Comparison of ENCODE assay signal across 17 cellular contexts in the genomic region with DNA sequence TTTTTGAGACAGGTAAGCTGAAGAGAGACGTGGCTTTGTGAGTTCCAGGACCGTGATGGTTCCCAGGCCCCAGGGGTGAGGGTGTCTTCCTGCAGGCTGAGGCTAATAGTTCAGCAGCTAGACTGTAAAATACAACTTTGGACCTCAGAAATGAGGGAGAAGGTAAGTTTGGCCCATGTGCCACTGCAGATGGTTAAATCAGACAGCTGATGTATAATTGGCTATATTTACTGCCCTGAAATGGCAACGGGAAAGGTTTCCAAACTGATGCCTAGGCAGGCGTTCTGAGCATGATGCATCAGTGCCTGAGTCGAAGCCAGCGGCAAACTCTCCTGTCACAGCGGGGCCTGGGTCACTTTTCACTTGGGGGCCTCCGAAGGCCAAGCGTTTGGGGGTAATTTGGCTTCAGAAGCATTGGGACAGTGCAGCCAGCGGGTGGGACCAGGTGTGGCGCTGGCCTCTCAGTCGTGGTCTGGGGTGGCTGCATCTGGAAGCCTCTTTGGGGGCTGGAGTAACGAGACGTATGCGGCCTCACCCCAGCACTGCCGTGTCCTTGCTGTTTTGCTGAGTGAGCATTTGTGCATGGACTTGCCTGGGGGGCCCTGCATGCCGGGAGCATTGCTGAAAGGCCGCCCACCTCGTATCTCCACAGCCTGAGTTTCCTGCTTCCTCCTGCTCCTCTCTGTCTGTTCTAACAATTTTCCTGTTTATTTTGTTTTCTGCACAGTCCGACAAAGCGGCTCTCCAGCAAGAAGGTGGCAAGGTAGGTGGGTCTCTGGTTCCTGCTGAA.
"Had no signal": no experiment of that assay in that cellular context is flagged by ENCODE, and none has a peak within 500 bp of the region (broad histone marks: within the 10 kb centered on the region; RNA-seq: fewer than 3 reads in every experiment).

No MANE protein-coding gene starts in this region.

- H3K36me3 ChIP-seq: neutrophil had no signal

- H3K4me3 Mint-ChIP-seq: activated CD4-positive, alpha-beta memory T cell treated with anti-CD3 and anti-CD28 coated beads for 36 hours; activated naive CD4-positive, alpha-beta T cell treated with anti-CD3 and anti-CD28 coated beads, Interleukin-2, amount 10 ng/mL, durations not matched to agents 7 days and 5 days; immature natural killer cell; naive thymus-derived CD4-positive, alpha-beta T cell; type B pancreatic cell had no signal

- ATAC-seq: naive thymus-derived CD4-positive, alpha-beta T cell had no signal

- H3K9me3 ChIP-seq: left lung, neutrophil, thoracic aorta, vagina had no signal

- DNase-seq: activated CD4-positive, CD25-positive, alpha-beta regulatory T cell; activated effector memory CD4-positive, alpha-beta T cell treated with anti-CD3 and anti-CD28 coated beads, Interleukin-2, amount 50 U/mL, for 16 hours; activated T-cell treated with anti-CD3 and anti-CD28 coated beads for 4 hours; cerebellar nuclear complex; effector CD4-positive, alpha-beta T cell; stimulated activated CD4-positive, alpha-beta T cell treated with anti-CD3 and anti-CD28 coated beads, Interleukin-2, amount 100 ng/mL, for 48 hours; T-helper 9 cell had no signal

- H3K27me3 Mint-ChIP-seq: activated CD4-positive, alpha-beta memory T cell treated with anti-CD3 and anti-CD28 coated beads for 36 hours; activated naive CD4-positive, alpha-beta T cell treated with anti-CD3 and anti-CD28 coated beads, Interleukin-2, amount 10 ng/mL, durations not matched to agents 7 days and 5 days; naive thymus-derived CD4-positive, alpha-beta T cell; type B pancreatic cell had no signal

- H3K9me3 Mint-ChIP-seq: activated CD4-positive, alpha-beta memory T cell treated with anti-CD3 and anti-CD28 coated beads for 36 hours; activated naive CD4-positive, alpha-beta T cell treated with anti-CD3 and anti-CD28 coated beads, Interleukin-2, amount 10 ng/mL, durations not matched to agents 7 days and 5 days; immature natural killer cell; naive thymus-derived CD4-positive, alpha-beta T cell; type B pancreatic cell had no signal

- H3K4me1 Mint-ChIP-seq: immature natural killer cell had no signal

- H3K27ac ChIP-seq: hepatocyte, left lung, neutrophil, thoracic aorta, vagina had no signal

- H2AFZ ChIP-seq: hepatocyte had no signal

- H3K27ac Mint-ChIP-seq: activated CD4-positive, alpha-beta memory T cell treated with anti-CD3 and anti-CD28 coated beads for 36 hours; activated naive CD4-positive, alpha-beta T cell treated with anti-CD3 and anti-CD28 coated beads, Interleukin-2, amount 10 ng/mL, durations not matched to agents 7 days and 5 days; immature natural killer cell had no signal

- H3K4me1 ChIP-seq: left lung, vagina had no signal

- H3K4me3 ChIP-seq: hepatocyte, left lung, thoracic aorta, vagina had no signal

- H3K36me3 Mint-ChIP-seq: activated CD4-positive, alpha-beta memory T cell treated with anti-CD3 and anti-CD28 coated beads for 36 hours; activated naive CD4-positive, alpha-beta T cell treated with anti-CD3 and anti-CD28 coated beads, Interleukin-2, amount 10 ng/mL, durations not matched to agents 7 days and 5 days had no signal

- H3K4me2 ChIP-seq: hepatocyte had no signal

- H3K27me3 ChIP-seq: hepatocyte, left lung, neutrophil, vagina had no signal
